In genomic region chr6:149482542-149483261, GRCh38 we compare ENCODE assay signal across 1 cellular context.
TF ChIP-seq lines count a peak whose summit lies in the region.

No MANE protein-coding gene starts in this region.

TF ChIP-seq in GM12878, 131 proteins besides CTCF, POLR2A, EP300 and RAD21 (continued from another document):
- no peak for TF ChIP-seq SUPT20H (IDR thresholded peaks at IDR 0.05; ENCODE audit: borderline replicate concordance, control insufficient read depth, low read depth, low read length)
- peak; percentile 46; the same call in 1 of the 2 replicates for TF ChIP-seq IKZF1 (conservative IDR thresholded peaks at IDR 0.05)
- TF ChIP-seq FOS (IDR thresholded peaks at IDR 0.05; ENCODE audit: borderline replicate concordance, extremely low read depth, insufficient read length) = no peak
- no peak for TF ChIP-seq JUNB (IDR thresholded peaks at IDR 0.05)
- TF ChIP-seq YBX1 (IDR thresholded peaks at IDR 0.05) = no peak
- peak; percentile 21; the same call in 1 of the 2 replicates for TF ChIP-seq MXI1 (IDR thresholded peaks at IDR 0.05; ENCODE audit: low read depth, low read length)
- no peak for TF ChIP-seq ZBTB11 (CRISPR knock-in tag; IDR thresholded peaks at IDR 0.05)
